ENCODE assay signal across 8 cellular contexts in genomic region chr14:103333754-103334643, GRCh38. TPM values are rescaled to one million over a fixed set of nuclear protein-coding genes. Genes with fewer than 3 reads are reported as not detected.
DNase-seq lines count a peak whose midpoint lies in the region; ATAC-seq and TF ChIP-seq lines count a peak whose summit lies in the region.

Gene EIF5 (plus strand): TSS chr14:103334237. CDS start chr14:103335861, 1,624 bp downstream.

- H3K9me3 Mint-ChIP-seq in T-helper 1 cell treated with Interleukin-12 subunit alpha and Interleukin-12 subunit beta and Interleukin-4 antibody, amounts not matched to agents 30 μg/mL and 1 μg/mL, for 36 hours, result no peaks in the 10 kb centered on the region
- no peaks in the 10 kb centered on the region for H3K9me3 Mint-ChIP-seq in progenitor cell of endocrine pancreas (ENCODE audit: low read depth)

- peak within 1 kb of the TSS; percentile 96 for H3K27ac Mint-ChIP-seq in T-helper 1 cell treated with Interleukin-12 subunit alpha and Interleukin-12 subunit beta and Interleukin-4 antibody, amounts not matched to agents 30 μg/mL and 1 μg/mL, for 36 hours
- peak within 1 kb of the TSS; percentile 99 for H3K27ac Mint-ChIP-seq in progenitor cell of endocrine pancreas

- intact Hi-C loops in left cardiac atrium (cut with DNase I), result loop anchor here in 1 of 2 donors (10.0 kb wide), 1 partner anchor 51 kb away; the partner anchor contains the start of gene MARK3

- peaks cover 26% of the 10 kb centered on the region for H3K4me1 Mint-ChIP-seq in T-helper 1 cell treated with Interleukin-12 subunit alpha and Interleukin-12 subunit beta and Interleukin-4 antibody, amounts not matched to agents 30 μg/mL and 1 μg/mL, for 36 hours (ENCODE audit: low read depth)
- H3K4me1 Mint-ChIP-seq in progenitor cell of endocrine pancreas (ENCODE audit: low read depth), result peaks cover 36% of the 10 kb centered on the region

- H3K27me3 Mint-ChIP-seq in T-helper 1 cell treated with Interleukin-12 subunit alpha and Interleukin-12 subunit beta and Interleukin-4 antibody, amounts not matched to agents 30 μg/mL and 1 μg/mL, for 36 hours (ENCODE audit: low read depth), result peaks cover 4% of the 10 kb centered on the region
- H3K27me3 Mint-ChIP-seq in progenitor cell of endocrine pancreas, result no peaks in the 10 kb centered on the region

- ATAC-seq in HG02884 (IDR thresholded peaks at IDR 0.05; ENCODE audit: unreplicated experiment) (peak; percentile 83), left cardiac atrium (peak; percentile 95 to 96)

- in situ Hi-C loops in GM13977 (cut with MboI; ENCODE audit: low pct_unique_long_range_greater_than_20kb, low sequenced_read_pairs, unreplicated experiment), result no loop called here

- DNase-seq in GM13977 (ENCODE audit: low spot score), result peak; percentile 98
- DNase-seq in NCI-H1694 (lab: John Stamatoyannopoulos, UW), result peak; percentile 100
- DNase-seq in amniotic stem cell (lab: John Stamatoyannopoulos, UW), result peak; percentile 97
- DNase-seq in left cardiac atrium, result peak; percentile 99
- peak; percentile 99 for DNase-seq in progenitor cell of endocrine pancreas (ENCODE audit: low spot score, unreplicated experiment)
- peak; percentile 100 for DNase-seq in ureter (ENCODE audit: low spot score)

- peaks cover 41% of the 10 kb centered on the region for H3K36me3 Mint-ChIP-seq in T-helper 1 cell treated with Interleukin-12 subunit alpha and Interleukin-12 subunit beta and Interleukin-4 antibody, amounts not matched to agents 30 μg/mL and 1 μg/mL, for 36 hours (ENCODE audit: low read depth)
- H3K36me3 Mint-ChIP-seq in progenitor cell of endocrine pancreas (ENCODE audit: insufficient read depth), result peaks cover 34% of the 10 kb centered on the region

- H3K4me3 Mint-ChIP-seq in T-helper 1 cell treated with Interleukin-12 subunit alpha and Interleukin-12 subunit beta and Interleukin-4 antibody, amounts not matched to agents 30 μg/mL and 1 μg/mL, for 36 hours, result peak within 1 kb of the TSS; percentile 93
- peak within 1 kb of the TSS; percentile 82 for H3K4me3 Mint-ChIP-seq in progenitor cell of endocrine pancreas (ENCODE audit: low read depth)

- no peak for TF ChIP-seq CTCF in GM13977 (IDR thresholded peaks at IDR 0.05; ENCODE audit: extremely low read depth, insufficient read depth, missing control alignments)
- TF ChIP-seq CTCF in progenitor cell of endocrine pancreas (IDR thresholded peaks at IDR 0.05; ENCODE audit: unreplicated experiment), result peak; percentile 28

RNA-seq across cellular contexts. Expression of gene EIF5, which starts in this region (rescaled TPM):
- total RNA-seq in left cardiac atrium, result 100 to 1,000 TPM; 246 to 287 TPM
- total RNA-seq in progenitor cell of endocrine pancreas, result 362 and 384 TPM in 2 replicates
- total RNA-seq in ureter, result 194 TPM

Comparison
In these comparisons a context has a peak if more than half of its experiments do, and no peak if none do; other contexts are left out.
1. Peak in every context shown above with its lines: DNase-seq and ATAC-seq.